In genomic region chr11:38481391-38481790, GRCh38 we compare ENCODE assay signal across 15 cellular contexts.
"Had no signal": no experiment of that assay in that cellular context is flagged by ENCODE, and none has a peak within 500 bp of the region (broad histone marks: within the 10 kb centered on the region; RNA-seq: fewer than 3 reads in every experiment).

No MANE protein-coding gene starts in this region.

- H3K27ac Mint-ChIP-seq: naive thymus-derived CD8-positive, alpha-beta T cell; stimulated activated effector memory CD8-positive, alpha-beta T cell treated with anti-CD3 and anti-CD28 coated beads, Interleukin-12 subunit alpha, Interleukin-12 subunit beta, amount 100 ng/mL, for 72 hours had no signal

- FAIRE-seq: islet of Langerhans had no signal

- DNase-seq: cortex of kidney; dorsolateral prefrontal cortex; effector CD8-positive, alpha-beta T cell; foreskin melanocyte; heart left ventricle; hypothalamus; mucosa of descending colon; naive thymus-derived CD8-positive, alpha-beta T cell; stimulated activated CD4-positive, alpha-beta T cell treated with anti-CD3 and anti-CD28 coated beads, Interleukin-4, amount 100 ng/mL, for 1 hour; stimulated activated CD8-positive, alpha-beta memory T cell treated with anti-CD3 and anti-CD28 coated beads, Interleukin-4, amount 100 ng/mL, for 48 hours; stimulated activated naive CD8-positive, alpha-beta T cell treated with anti-CD3 and anti-CD28 coated beads, Interleukin-15, Interleukin-2, amounts not matched to agents 100 U/mL and 50 U/mL, for 24 hours; tibial artery; upper lobe of right lung had no signal

- H3K4me3 Mint-ChIP-seq: naive thymus-derived CD8-positive, alpha-beta T cell; stimulated activated effector memory CD8-positive, alpha-beta T cell treated with anti-CD3 and anti-CD28 coated beads, Interleukin-12 subunit alpha, Interleukin-12 subunit beta, amount 100 ng/mL, for 72 hours had no signal

- H3K27me3 Mint-ChIP-seq: naive thymus-derived CD8-positive, alpha-beta T cell had no signal

- H3K4me1 Mint-ChIP-seq: naive thymus-derived CD8-positive, alpha-beta T cell; stimulated activated effector memory CD8-positive, alpha-beta T cell treated with anti-CD3 and anti-CD28 coated beads, Interleukin-12 subunit alpha, Interleukin-12 subunit beta, amount 100 ng/mL, for 72 hours had no signal

- H3K36me3 Mint-ChIP-seq: naive thymus-derived CD8-positive, alpha-beta T cell; stimulated activated effector memory CD8-positive, alpha-beta T cell treated with anti-CD3 and anti-CD28 coated beads, Interleukin-12 subunit alpha, Interleukin-12 subunit beta, amount 100 ng/mL, for 72 hours had no signal
